30 cellular contexts compared by ENCODE assay signal in genomic region chr2:200839513-200839912, GRCh38.
"Had no signal": no experiment of that assay in that cellular context is flagged by ENCODE, and none has a peak within 500 bp of the region (broad histone marks: within the 10 kb centered on the region; RNA-seq: fewer than 3 reads in every experiment).

No MANE protein-coding gene starts in this region.

- H3K9me3 ChIP-seq: gastrocnemius medialis, vagina had no signal

- H3K36me3 Mint-ChIP-seq: stimulated activated memory B cell treated with anti-CD40 and anti-IgM and Interleukin-4, amounts not matched to agents 10 μg/mL and 1 μg/mL and 100 μg/mL, for 72 hours had no signal

- DNase-seq: activated B cell treated with CpG ODN at 0.5 μM for 24 hours; activated CD8-positive, alpha-beta memory T cell treated with anti-CD3 and anti-CD28 coated beads, Interleukin-2, amount 10 ng/mL, durations not matched to agents 7 days and 5 days; activated CD8-positive, alpha-beta T cell treated with anti-CD3 and anti-CD28 coated beads, Interleukin-2, amount 10 ng/mL, durations not matched to agents 7 days and 5 days; activated T-cell treated with anti-CD3 and anti-CD28 coated beads, Interleukin-2, amount 50 U/mL, for 48 hours; anterior cingulate cortex; cortex of kidney; effector memory CD8-positive, alpha-beta T cell; gastrocnemius medialis; glutamatergic neuron; kidney; left colon; midbrain; naive thymus-derived CD4-positive, alpha-beta T cell; nucleus accumbens; stimulated activated CD4-positive, alpha-beta T cell treated with anti-CD3 and anti-CD28 coated beads, Interleukin-1b, Interleukin-23, amount 100 ng/mL, for 48 hours; stimulated activated CD4-positive, alpha-beta T cell treated with anti-CD3 and anti-CD28 coated beads, Interleukin-4, amount 100 ng/mL, for 4 hours; stimulated activated CD8-positive, alpha-beta memory T cell treated with anti-CD3 and anti-CD28 coated beads, Interleukin-4, amount 100 ng/mL, for 48 hours; stimulated activated naive CD8-positive, alpha-beta T cell treated with anti-CD3 and anti-CD28 coated beads, Interleukin-15, amount 100 ng/mL, for 72 hours; substantia nigra; T-helper 2 cell; upper lobe of left lung had no signal

- H3K9me3 Mint-ChIP-seq: effector memory CD8-positive, alpha-beta T cell had no signal

- H3K4me3 Mint-ChIP-seq: activated B cell treated with CpG ODN at 0.5 μM for 24 hours; activated CD8-positive, alpha-beta memory T cell treated with anti-CD3 and anti-CD28 coated beads, Interleukin-2, amount 10 ng/mL, durations not matched to agents 7 days and 5 days; activated CD8-positive, alpha-beta T cell treated with anti-CD3 and anti-CD28 coated beads, Interleukin-2, amount 10 ng/mL, durations not matched to agents 7 days and 5 days; effector memory CD8-positive, alpha-beta T cell; naive thymus-derived CD4-positive, alpha-beta T cell; stimulated activated memory B cell treated with anti-CD40 and anti-IgM and Interleukin-4, amounts not matched to agents 10 μg/mL and 1 μg/mL and 100 μg/mL, for 72 hours; stimulated activated naive CD8-positive, alpha-beta T cell treated with anti-CD3 and anti-CD28 coated beads, Interleukin-15, amount 100 ng/mL, for 72 hours had no signal

- H3K4me2 ChIP-seq: hepatocyte, smooth muscle cell had no signal

- FAIRE-seq: endothelial cell of umbilical vein, kidney had no signal

- H3K36me3 ChIP-seq: gastrocnemius medialis, right atrium auricular region, upper lobe of left lung, vagina had no signal

- H3K4me1 ChIP-seq: gastrocnemius medialis, parathyroid adenoma, right atrium auricular region, upper lobe of left lung, vagina had no signal

- H2AFZ ChIP-seq: hepatocyte, parathyroid adenoma had no signal

- H3K27me3 Mint-ChIP-seq: activated B cell treated with CpG ODN at 0.5 μM for 24 hours; effector memory CD8-positive, alpha-beta T cell; naive thymus-derived CD4-positive, alpha-beta T cell; stimulated activated memory B cell treated with anti-CD40 and anti-IgM and Interleukin-4, amounts not matched to agents 10 μg/mL and 1 μg/mL and 100 μg/mL, for 72 hours; stimulated activated naive CD8-positive, alpha-beta T cell treated with anti-CD3 and anti-CD28 coated beads, Interleukin-15, amount 100 ng/mL, for 72 hours had no signal

- H3K4me3 ChIP-seq: gastrocnemius medialis, hepatocyte, right atrium auricular region, smooth muscle cell, upper lobe of left lung, vagina had no signal

- H3K27ac ChIP-seq: gastrocnemius medialis, hepatocyte, parathyroid adenoma, right atrium auricular region, upper lobe of left lung, vagina had no signal

- H3K27me3 ChIP-seq: gastrocnemius medialis, hepatocyte, right atrium auricular region, upper lobe of left lung, vagina had no signal

- H3K4me1 Mint-ChIP-seq: activated B cell treated with CpG ODN at 0.5 μM for 24 hours; activated CD8-positive, alpha-beta memory T cell treated with anti-CD3 and anti-CD28 coated beads, Interleukin-2, amount 10 ng/mL, durations not matched to agents 7 days and 5 days; stimulated activated memory B cell treated with anti-CD40 and anti-IgM and Interleukin-4, amounts not matched to agents 10 μg/mL and 1 μg/mL and 100 μg/mL, for 72 hours; stimulated activated naive CD8-positive, alpha-beta T cell treated with anti-CD3 and anti-CD28 coated beads, Interleukin-15, amount 100 ng/mL, for 72 hours had no signal

- H3K79me2 ChIP-seq: hepatocyte, parathyroid adenoma had no signal

- H3K27ac Mint-ChIP-seq: activated B cell treated with CpG ODN at 0.5 μM for 24 hours; activated CD8-positive, alpha-beta memory T cell treated with anti-CD3 and anti-CD28 coated beads, Interleukin-2, amount 10 ng/mL, durations not matched to agents 7 days and 5 days; activated CD8-positive, alpha-beta T cell treated with anti-CD3 and anti-CD28 coated beads, Interleukin-2, amount 10 ng/mL, durations not matched to agents 7 days and 5 days; activated naive CD4-positive, alpha-beta T cell treated with anti-CD3 and anti-CD28 coated beads, Interleukin-2, amount 50 U/mL, for 72 hours; activated T-helper 2 cell treated with anti-CD3 and anti-CD28 coated beads, Interferon-gamma antibody, Interleukin-2, Interleukin-4, amounts not matched to agents 10 μg/mL and 5 μg/mL and 100 μg/mL, durations not matched to agents 14 hours and 24 hours and 36 hours; effector memory CD8-positive, alpha-beta T cell; stimulated activated memory B cell treated with anti-CD40 and anti-IgM and Interleukin-4, amounts not matched to agents 10 μg/mL and 1 μg/mL and 100 μg/mL, for 72 hours had no signal

- H3K9ac ChIP-seq: parathyroid adenoma had no signal

- ATAC-seq: activated CD8-positive, alpha-beta memory T cell treated with anti-CD3 and anti-CD28 coated beads, Interleukin-2, amount 10 ng/mL, durations not matched to agents 7 days and 5 days; activated CD8-positive, alpha-beta T cell treated with anti-CD3 and anti-CD28 coated beads, Interleukin-2, amount 10 ng/mL, durations not matched to agents 7 days and 5 days; activated naive CD4-positive, alpha-beta T cell treated with anti-CD3 and anti-CD28 coated beads, Interleukin-2, amount 50 U/mL, for 72 hours; effector memory CD8-positive, alpha-beta T cell; gastrocnemius medialis; left colon; naive thymus-derived CD4-positive, alpha-beta T cell; stimulated activated memory B cell treated with anti-CD40 and anti-IgM and Interleukin-4, amounts not matched to agents 10 μg/mL and 1 μg/mL and 100 μg/mL, for 72 hours; stimulated activated naive CD8-positive, alpha-beta T cell treated with anti-CD3 and anti-CD28 coated beads, Interleukin-15, amount 100 ng/mL, for 72 hours had no signal
